8 cellular contexts compared by ENCODE assay signal in the genomic region with DNA sequence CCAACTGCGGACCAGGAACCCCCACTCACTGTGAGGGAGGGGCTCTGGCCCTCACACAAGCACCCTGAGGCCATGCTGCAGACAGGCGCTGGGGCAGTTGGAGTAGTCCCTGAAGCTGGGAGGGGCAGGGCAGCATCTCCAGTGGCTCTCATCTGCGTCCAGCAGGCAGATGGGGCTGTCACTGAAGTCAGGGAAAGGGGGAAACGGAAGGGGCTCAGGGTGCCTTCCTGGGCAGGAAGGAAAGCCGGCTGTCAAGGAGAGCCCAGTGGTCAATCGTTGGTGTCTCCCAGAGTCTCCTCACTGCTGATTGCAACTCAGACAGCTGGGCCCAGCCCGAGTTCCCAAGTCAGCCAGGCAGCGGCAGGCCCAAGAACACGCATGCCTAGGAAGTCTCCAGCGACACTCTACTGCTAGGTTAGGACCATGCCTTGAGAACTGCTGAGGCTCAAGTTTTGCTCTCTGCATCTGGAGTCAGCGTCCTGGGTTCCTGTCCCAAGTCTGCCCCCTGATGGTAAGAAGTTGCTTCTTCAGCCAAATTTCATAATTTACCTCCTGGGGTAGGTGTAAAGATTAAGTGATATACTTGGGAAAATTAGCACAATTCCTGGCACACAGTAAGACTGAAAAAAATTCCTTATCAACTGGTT. TPM values are rescaled to one million over a fixed set of nuclear protein-coding genes. Genes with fewer than 3 reads are reported as not detected.
DNase-seq lines count a peak whose midpoint lies in the region; ATAC-seq and TF ChIP-seq lines count a peak whose summit lies in the region.

No MANE protein-coding gene starts in this region.

- H3K27me3 ChIP-seq in BE2C (no peaks in the 10 kb centered on the region), NT2/D1 (ENCODE audit: insufficient read depth, insufficient read length) (no peaks in the 10 kb centered on the region), mucosa of rectum (ENCODE audit: control insufficient read depth in 2 of 2, insufficient read depth in 2 of 2, low read length in 2 of 2) (no peaks in the 10 kb centered on the region)

- H3K27ac ChIP-seq in mucosa of rectum (ENCODE audit: low read depth in 2 of 2, low read length in 2 of 2) = peak overlapping the region; percentile 38 to 77

- peaks cover 4% of the 10 kb centered on the region for H3K27me3 Mint-ChIP-seq in activated CD8-positive, alpha-beta memory T cell treated with anti-CD3 and anti-CD28 coated beads, Interleukin-2, amount 10 ng/mL, durations not matched to agents 7 days and 5 days
- no peaks in the 10 kb centered on the region for H3K27me3 Mint-ChIP-seq in stimulated activated naive CD8-positive, alpha-beta T cell treated with anti-CD3 and anti-CD28 coated beads, Interleukin-15, amount 100 ng/mL, for 72 hours

- H3K27ac Mint-ChIP-seq in activated CD8-positive, alpha-beta memory T cell treated with anti-CD3 and anti-CD28 coated beads, Interleukin-2, amount 10 ng/mL, durations not matched to agents 7 days and 5 days = peak overlapping the region; percentile 78
- H3K27ac Mint-ChIP-seq in stimulated activated naive CD8-positive, alpha-beta T cell treated with anti-CD3 and anti-CD28 coated beads, Interleukin-15, amount 100 ng/mL, for 72 hours = no peak overlapping the region

- H3K9me3 Mint-ChIP-seq in activated CD8-positive, alpha-beta memory T cell treated with anti-CD3 and anti-CD28 coated beads, Interleukin-2, amount 10 ng/mL, durations not matched to agents 7 days and 5 days (ENCODE audit: low read depth) = peaks cover 9% of the 10 kb centered on the region
- peaks cover 10 to 11% of the 10 kb centered on the region in 2 donors for H3K9me3 Mint-ChIP-seq in stimulated activated naive CD8-positive, alpha-beta T cell treated with anti-CD3 and anti-CD28 coated beads, Interleukin-15, amount 100 ng/mL, for 72 hours

- TF ChIP-seq CTCF in BE2C (IDR thresholded peaks at IDR 0.05; ENCODE audit: low read depth, low read length) (peak; percentile 87), epithelial cell of esophagus (IDR thresholded peaks at IDR 0.05; ENCODE audit: insufficient read depth, low read depth, low read length, missing control alignments) (peak; percentile 79)

- ATAC-seq in GM19023 (IDR thresholded peaks at IDR 0.05; ENCODE audit: unreplicated experiment) (peak; percentile 51), HG03469 (IDR thresholded peaks at IDR 0.05; ENCODE audit: unreplicated experiment) (peak; percentile 76)
- ATAC-seq in activated CD8-positive, alpha-beta memory T cell treated with anti-CD3 and anti-CD28 coated beads, Interleukin-2, amount 10 ng/mL, durations not matched to agents 7 days and 5 days = peak; percentile 96
- ATAC-seq in stimulated activated naive CD8-positive, alpha-beta T cell treated with anti-CD3 and anti-CD28 coated beads, Interleukin-15, amount 100 ng/mL, for 72 hours = peak; percentile 95

- DNase-seq in BE2C (peak; percentile 60), NT2/D1 (ENCODE audit: low read depth, low spot score) (peak; percentile 72), epithelial cell of esophagus (ENCODE audit: low read depth) (peak; percentile 76)
- peak; percentile 85 for DNase-seq in activated CD8-positive, alpha-beta memory T cell treated with anti-CD3 and anti-CD28 coated beads, Interleukin-2, amount 10 ng/mL, durations not matched to agents 7 days and 5 days
- peak; percentile 56 to 59 for DNase-seq in stimulated activated naive CD8-positive, alpha-beta T cell treated with anti-CD3 and anti-CD28 coated beads, Interleukin-15, amount 100 ng/mL, for 72 hours

- H3K4me1 ChIP-seq in BE2C (no peaks in the 10 kb centered on the region), NT2/D1 (ENCODE audit: insufficient read depth, insufficient read length) (peaks cover 11% of the 10 kb centered on the region), mucosa of rectum (ENCODE audit: control insufficient read depth in 2 of 2, insufficient read depth in 2 of 2, low read length in 2 of 2) (peaks cover 8 to 10% of the 10 kb centered on the region in 2 donors)

- peaks cover 15% of the 10 kb centered on the region for H3K36me3 Mint-ChIP-seq in activated CD8-positive, alpha-beta memory T cell treated with anti-CD3 and anti-CD28 coated beads, Interleukin-2, amount 10 ng/mL, durations not matched to agents 7 days and 5 days

- peaks cover 45% of the 10 kb centered on the region for H3K4me1 Mint-ChIP-seq in activated CD8-positive, alpha-beta memory T cell treated with anti-CD3 and anti-CD28 coated beads, Interleukin-2, amount 10 ng/mL, durations not matched to agents 7 days and 5 days
- peaks cover 20% of the 10 kb centered on the region for H3K4me1 Mint-ChIP-seq in stimulated activated naive CD8-positive, alpha-beta T cell treated with anti-CD3 and anti-CD28 coated beads, Interleukin-15, amount 100 ng/mL, for 72 hours

- H3K36me3 ChIP-seq in BE2C = no peaks in the 10 kb centered on the region
- H3K36me3 ChIP-seq in NT2/D1 (ENCODE audit: insufficient read depth, insufficient read length, low read length) = no peaks in the 10 kb centered on the region
- no peaks in the 10 kb centered on the region for H3K36me3 ChIP-seq in mucosa of rectum (ENCODE audit: control insufficient read depth in 2 of 2, insufficient read depth in 2 of 2, low read length in 2 of 2)

- H3K9ac ChIP-seq in NT2/D1 (ENCODE audit: insufficient read length, low read depth) (no peak overlapping the region), mucosa of rectum (ENCODE audit: low read depth in 1 of 2, low read length in 2 of 2) (peak overlapping the region in 1 of 2 donors; percentile 7)

- CTCF ChIA-PET in activated CD8-positive, alpha-beta memory T cell treated with anti-CD3 and anti-CD28 coated beads, Interleukin-2, amount 10 ng/mL, durations not matched to agents 7 days and 5 days (lab: Charles Lee) = interaction anchor here (1.0 to 9.8 kb wide), 17 partner anchors 8 to 132 kb away, joined by 3 to 128 read pairs (median 10); a partner anchor contains a TSS

- H3K9me3 ChIP-seq in BE2C (no peaks in the 10 kb centered on the region), NT2/D1 (ENCODE audit: insufficient read depth, low read length) (peaks cover 8% of the 10 kb centered on the region), mucosa of rectum (ENCODE audit: control insufficient read depth in 2 of 2, low read length in 2 of 2) (no peaks in the 10 kb centered on the region)

- H3K4me3 ChIP-seq in BE2C (ENCODE audit: low read depth, low read length) (no peak overlapping the region), NT2/D1 (ENCODE audit: insufficient read length, low read depth) (no peak overlapping the region), epithelial cell of esophagus (ENCODE audit: low read length) (no peak overlapping the region), mucosa of rectum (ENCODE audit: low read length in 2 of 2) (no peak overlapping the region)

- H3K4me3 Mint-ChIP-seq in activated CD8-positive, alpha-beta memory T cell treated with anti-CD3 and anti-CD28 coated beads, Interleukin-2, amount 10 ng/mL, durations not matched to agents 7 days and 5 days = peak overlapping the region; percentile 51
- H3K4me3 Mint-ChIP-seq in stimulated activated naive CD8-positive, alpha-beta T cell treated with anti-CD3 and anti-CD28 coated beads, Interleukin-15, amount 100 ng/mL, for 72 hours = no peak overlapping the region

RNA-seq across cellular contexts. Expression of a gene that starts 27.4 kb away (rescaled TPM):
- not detected for polyA plus RNA-seq in BE2C (2012; ENCODE audit: insufficient read depth, insufficient read length, low read depth)
- 1 to 10 TPM; 3.6 to 8.6 TPM for total RNA-seq in activated CD8-positive, alpha-beta memory T cell treated with anti-CD3 and anti-CD28 coated beads, Interleukin-2, amount 10 ng/mL, durations not matched to agents 7 days and 5 days

RNA-seq across cellular contexts. Expression of a gene that starts 35.0 kb away (rescaled TPM):
- polyA plus RNA-seq in BE2C (2012; ENCODE audit: insufficient read depth, insufficient read length, low read depth) = not detected
- not detected for total RNA-seq in activated CD8-positive, alpha-beta memory T cell treated with anti-CD3 and anti-CD28 coated beads, Interleukin-2, amount 10 ng/mL, durations not matched to agents 7 days and 5 days
